In the genomic region with DNA sequence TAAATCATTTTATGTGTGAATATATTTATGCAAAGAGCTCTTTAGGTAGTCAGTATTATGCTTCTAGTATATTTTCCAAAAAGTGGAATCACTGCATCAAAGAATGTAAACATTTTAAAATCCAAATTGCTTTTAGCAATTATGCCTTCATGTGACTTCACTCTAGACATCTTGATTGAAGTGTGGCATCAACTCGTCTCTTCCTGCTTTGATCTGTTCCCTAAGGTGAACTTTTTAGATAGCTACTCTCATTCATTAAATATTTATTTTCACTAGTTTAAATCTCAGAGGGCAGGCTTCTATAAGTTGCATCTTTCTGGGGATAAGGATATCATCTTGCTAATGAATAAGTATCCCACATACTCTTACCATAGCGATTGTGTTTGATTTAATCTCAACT, we compare ENCODE assay signal across 31 cellular contexts. TPM values are rescaled to one million over a fixed set of nuclear protein-coding genes. Genes with fewer than 3 reads are reported as not detected.
"Had no signal": no experiment of that assay in that cellular context is flagged by ENCODE, and none has a peak within 500 bp of the region (broad histone marks: within the 10 kb centered on the region; RNA-seq: fewer than 3 reads in every experiment).

No MANE protein-coding gene starts in this region.

- H3K27me3 ChIP-seq: adrenal gland, ascending aorta, body of pancreas, brain microvascular endothelial cell, breast epithelium, cardiac muscle cell had no signal

- H3K4me3 ChIP-seq: adrenal gland, ascending aorta, body of pancreas, breast epithelium, cardiac muscle cell had no signal

- H3K27ac ChIP-seq: adrenal gland, ascending aorta, body of pancreas, brain microvascular endothelial cell, breast epithelium, cardiac muscle cell had no signal

- DNase-seq: activated effector memory CD4-positive, alpha-beta T cell treated with anti-CD3 and anti-CD28 coated beads, Interleukin-2, amount 50 U/mL, for 16 hours; activated effector memory CD4-positive, alpha-beta T cell treated with Interleukin-2 at 50 U/mL for 16 hours; activated gamma-delta T cell; activated gamma-delta T cell treated with Interleukin-2 at 50 U/mL for 16 hours; activated naive CD4-positive, alpha-beta T cell; activated naive CD4-positive, alpha-beta T cell treated with anti-CD3 and anti-CD28 coated beads for 36 hours; activated naive CD4-positive, alpha-beta T cell treated with anti-CD3 and anti-CD28 coated beads, Interleukin-2, amount 10 ng/mL, durations not matched to agents 7 days and 5 days; activated naive CD4-positive, alpha-beta T cell treated with anti-CD3 and anti-CD28 coated beads, Interleukin-2, amount 50 U/mL, for 16 hours; activated naive CD4-positive, alpha-beta T cell treated with Interleukin-2 at 50 U/mL for 16 hours; activated naive CD8-positive, alpha-beta T cell treated with anti-CD3 and anti-CD28 coated beads for 36 hours; activated naive CD8-positive, alpha-beta T cell treated with anti-CD3 and anti-CD28 coated beads, Interleukin-2, amount 10 ng/mL, durations not matched to agents 7 days and 5 days; activated naive CD8-positive, alpha-beta T cell treated with anti-CD3 and anti-CD28 coated beads, Interleukin-2, amount 50 U/mL, for 24 hours; activated T-cell treated with anti-CD3 and anti-CD28 coated beads, Interleukin-2, amount 50 U/mL, for 24 hours; activated T-cell treated with anti-CD3 and anti-CD28 coated beads, Interleukin-2, amount 50 U/mL, for 4 hours; activated T-cell treated with anti-CD3 and anti-CD28 coated beads, Interleukin-2, amount 50 U/mL, for 48 hours; activated T-cell treated with anti-CD3 and anti-CD28 coated beads, Interleukin-2, amount 50 U/mL, for 72 hours; adrenal gland; amniotic stem cell; amygdala; anterior cingulate cortex; aorta; body of pancreas; brain microvascular endothelial cell; caudate nucleus; central memory CD4-positive, alpha-beta T cell; cerebellar nuclear complex had no signal

- H3K9me3 ChIP-seq: adrenal gland, ascending aorta, body of pancreas had no signal

- H3K36me3 ChIP-seq: adrenal gland, ascending aorta, brain microvascular endothelial cell, breast epithelium, cardiac muscle cell had no signal

RNA-seq across cellular contexts. Expression of a gene that starts 39.2 kb away (rescaled TPM):
- total RNA-seq: aorta, ascending aorta, bronchial epithelial cell, cardiac muscle cell, chondrocyte had no signal
